In genomic region chr17:31917065-31917529, GRCh38 we compare ENCODE assay signal across 17 cellular contexts. TPM values are rescaled to one million over a fixed set of nuclear protein-coding genes. Genes with fewer than 3 reads are reported as not detected.
DNase-seq lines count a peak whose midpoint lies in the region; ATAC-seq, FAIRE-seq and TF ChIP-seq lines count a peak whose summit lies in the region.
"Had no signal": no experiment of that assay in that cellular context is flagged by ENCODE, and none has a peak within 500 bp of the region (broad histone marks: within the 10 kb centered on the region; RNA-seq: fewer than 3 reads in every experiment).

No MANE protein-coding gene starts in this region.

- H3K79me2 ChIP-seq in HepG2 (ENCODE audit: insufficient read depth, low read length) = no peaks in the 10 kb centered on the region

- H3K9me3 ChIP-seq in right lobe of liver = no peaks in the 10 kb centered on the region
- no peaks in the 10 kb centered on the region for H3K9me3 ChIP-seq in HepG2 (ENCODE audit: low read length)
- H3K9me3 ChIP-seq in BE2C = no peaks in the 10 kb centered on the region

- H3K27me3 ChIP-seq in right lobe of liver (no peaks in the 10 kb centered on the region), HepG2 (ENCODE audit: control insufficient read depth in 1 of 2, insufficient read depth in 2 of 2, low read length in 2 of 2) (no peaks in the 10 kb centered on the region; a peak in 1 of 5 replicates), BE2C (no peaks in the 10 kb centered on the region)
- H3K27me3 ChIP-seq: brain microvascular endothelial cell had no signal

- H4K20me1 ChIP-seq in HepG2 (ENCODE audit: insufficient read depth, low read length) = no peaks in the 10 kb centered on the region

- in situ Hi-C loops in HepG2 (cut with HindIII; ENCODE audit: extremely low pct_ligation_motif_present, low pct_unique_long_range_greater_than_20kb) = no loop called here

- BruUV-seq in HepG2 (replicated peaks; lab: Mats Ljungman, UMichigan) = no TSS peak

- peak in 1 of 3 donors; percentile 29 for DNase-seq in right lobe of liver
- DNase-seq in HepG2 (ENCODE audit: low spot score) = no peak
- peak; percentile 3 for DNase-seq in endothelial cell (ENCODE audit: low spot score)
- DNase-seq in natural killer cell = no peak
- no peak for DNase-seq in SW 1271 (lab: John Stamatoyannopoulos, UW)
- DNase-seq in BE2C = no peak
- DNase-seq in stimulated activated CD4-positive, alpha-beta T cell treated with anti-CD3 and anti-CD28 coated beads, Interleukin-2, amount 100 ng/mL, for 48 hours = no peak
- no peak for DNase-seq in RWPE1 (ENCODE audit: low spot score)
- DNase-seq: activated effector memory CD4-positive, alpha-beta T cell treated with anti-CD3 and anti-CD28 coated beads, Interleukin-2, amount 50 U/mL, for 16 hours; brain microvascular endothelial cell; kidney glomerular epithelial cell; NCI-H2081 treated with DMSO at 0.1 percent for 48 hours; NCI-H748 treated with DMSO at 0.1 percent for 48 hours; substantia nigra had no signal

- POLR2A ChIA-PET in HepG2 (lab: Yijun Ruan, JAX) (no interaction called here), RWPE1 (lab: Yijun Ruan, JAX; ENCODE audit: low non-redundant PET) (no interaction called here)

- no peak for TF ChIP-seq EP300 in HepG2 (IDR thresholded peaks at IDR 0.05; ENCODE audit: low read depth in 2 of 2, low read length in 2 of 2)
- no peak for TF ChIP-seq EP300 in HepG2 (CRISPR knock-in tag; IDR thresholded peaks at IDR 0.05; ENCODE audit: borderline replicate concordance)

- intact Hi-C loops in right lobe of liver (cut with DNase I) = no loop called here
- intact Hi-C loops in HepG2 (cut with micrococcal nuclease; ENCODE audit: unreplicated experiment) = no loop called here
- intact Hi-C loops in natural killer cell (cut with micrococcal nuclease) = no loop called here

- 80% methylated on average over 1 of the region's 45 CpGs for WGBS in right lobe of liver (ENCODE audit: insufficient coverage, low coverage, low lambda C conversion rate, missing lambda C conversion rate)
- WGBS in HepG2 (ENCODE audit: low lambda C conversion rate) = 88% methylated on average over 24 of the region's 45 CpGs

- H3K27me3 Mint-ChIP-seq in endothelial cell (ENCODE audit: unreplicated experiment) = peaks cover 1% of the 10 kb centered on the region
- H3K27me3 Mint-ChIP-seq in natural killer cell (ENCODE audit: low read depth in 2 of 2) = peaks cover 19 to 28% of the 10 kb centered on the region in 2 donors

- H3K4me1 Mint-ChIP-seq in endothelial cell (ENCODE audit: unreplicated experiment) = no peaks in the 10 kb centered on the region
- H3K4me1 Mint-ChIP-seq in natural killer cell = no peaks in the 10 kb centered on the region

- H3K4me2 ChIP-seq in HepG2 (ENCODE audit: low read depth, low read length) = no peak overlapping the region

- no peak overlapping the region for H2AFZ ChIP-seq in HepG2 (ENCODE audit: low read length)

- TF ChIP-seq CTCF in right lobe of liver (IDR thresholded peaks at IDR 0.05) (no peak), HepG2 (CRISPR knock-in tag; IDR thresholded peaks at IDR 0.05) (no peak), endothelial cell (IDR thresholded peaks at IDR 0.05; ENCODE audit: unreplicated experiment) (no peak), natural killer cell (IDR thresholded peaks at IDR 0.05) (no peak), BE2C (IDR thresholded peaks at IDR 0.05; ENCODE audit: low read depth, low read length) (no peak), RWPE1 (conservative IDR thresholded peaks at IDR 0.05; ENCODE audit: low read depth) (no peak)

- ATAC-seq in right lobe of liver (peak; percentile 70 to 84 (median 78)), HepG2 (no peak), natural killer cell (peak in 2 of 3 donors; percentile 57 to 73)

- no peaks in the 10 kb centered on the region for H3K9me3 Mint-ChIP-seq in endothelial cell (ENCODE audit: unreplicated experiment)
- H3K9me3 Mint-ChIP-seq in natural killer cell = no peaks in the 10 kb centered on the region
- H3K9me3 Mint-ChIP-seq: naive thymus-derived CD8-positive, alpha-beta T cell had no signal

- TF ChIP-seq RAD21 in HepG2 (CRISPR knock-in tag; IDR thresholded peaks at IDR 0.05) = no peak

- H3K4me3 ChIP-seq in right lobe of liver (peak overlapping the region in 2 of 3 donors; percentile 16 to 43), HepG2 (replicated peaks in 1 of 3; ENCODE audit: insufficient read depth in 1 of 3, low read depth in 2 of 3, low read length in 3 of 3) (no peak overlapping the region), BE2C (ENCODE audit: low read depth, low read length) (no peak overlapping the region)

- FAIRE-seq in HepG2 (lab: Jason Lieb, UNC) = no peak
- FAIRE-seq: D721Med, HTR-8/SVneo had no signal

- no peaks in the 10 kb centered on the region for H3K36me3 ChIP-seq in right lobe of liver
- no peaks in the 10 kb centered on the region for H3K36me3 ChIP-seq in HepG2 (replicated peaks in 1 of 2; ENCODE audit: control insufficient read depth in 1 of 2, insufficient read depth in 2 of 2, low read length in 2 of 2)
- no peaks in the 10 kb centered on the region for H3K36me3 ChIP-seq in BE2C
- H3K36me3 ChIP-seq: brain microvascular endothelial cell had no signal

- peaks cover 0 to 4% (median 0%) of the 10 kb centered on the region in 4 donors for H3K4me1 ChIP-seq in right lobe of liver
- peaks cover 25% of the 10 kb centered on the region; the same call in 1 of the 2 replicates for H3K4me1 ChIP-seq in HepG2 (ENCODE audit: insufficient read depth, low read length)
- H3K4me1 ChIP-seq in BE2C = no peaks in the 10 kb centered on the region

- no peak overlapping the region for H3K9ac ChIP-seq in HepG2 (ENCODE audit: insufficient read depth, low read depth, low read length)

- no peak overlapping the region for H3K27ac Mint-ChIP-seq in endothelial cell (ENCODE audit: unreplicated experiment)
- H3K27ac Mint-ChIP-seq in natural killer cell = no peak overlapping the region

- H3K27ac ChIP-seq in right lobe of liver (no peak overlapping the region), HepG2 (ENCODE audit: extremely low read length, insufficient read depth, low read length) (no peak overlapping the region), RWPE1 (no peak overlapping the region)
- H3K27ac ChIP-seq: brain microvascular endothelial cell had no signal

- CTCF ChIA-PET in HepG2 (lab: Yijun Ruan, JAX; ENCODE audit: low intra/inter-chr PET ratio, low total read pairs) (no interaction called here), RWPE1 (lab: Yijun Ruan, JAX) (no interaction called here)

- TF ChIP-seq POLR2A in right lobe of liver (IDR thresholded peaks at IDR 0.05) (no peak), HepG2 (IDR thresholded peaks at IDR 0.05; ENCODE audit: insufficient read depth in 1 of 2, low read depth in 2 of 2, low read length in 2 of 2) (no peak)

- H3K4me3 Mint-ChIP-seq in endothelial cell (ENCODE audit: unreplicated experiment) (no peak overlapping the region), natural killer cell (no peak overlapping the region)

- H3K36me3 Mint-ChIP-seq in endothelial cell (ENCODE audit: low read depth, unreplicated experiment) = no peaks in the 10 kb centered on the region
- no peaks in the 10 kb centered on the region for H3K36me3 Mint-ChIP-seq in natural killer cell

RNA-seq across cellular contexts. Expression of gene UTP6, which starts 15.6 kb away (rescaled TPM):
- total RNA-seq in right lobe of liver (10 to 100 TPM; 16.5 to 26.1 (median 22.2) TPM), HepG2 (2016; rRNA removed; fragmentation: Illumina TruSeq; extraction: Trizol) (93.7 and 162 TPM in 2 replicates), endothelial cell (ENCODE audit: unreplicated experiment) (68.1 TPM), natural killer cell (10 to 100 TPM; 38.3 to 52.1 (median 41.0) TPM)
- total RNA-seq in HepG2 (2016; cell fraction: cytosol; rRNA removed; fragmentation: Illumina TruSeq; extraction: Trizol; ENCODE audit: low read depth) = 9.1 and 11.1 TPM in 2 replicates
- 99.4 and 154 TPM in 2 replicates for total RNA-seq in HepG2 (2016; cell fraction: insoluble cytoplasmic fraction; rRNA removed; fragmentation: Illumina TruSeq; extraction: Trizol)
- 18.3 and 28.4 TPM in 2 replicates for total RNA-seq in HepG2 (2016; cell fraction: membrane; rRNA removed; fragmentation: Illumina TruSeq; extraction: Trizol)
- 53.4 and 68.3 TPM in 2 replicates for total RNA-seq in HepG2 (2016; cell fraction: nucleus; rRNA removed; fragmentation: Illumina TruSeq; extraction: Trizol)
- 19.6 and 27.3 TPM in 2 replicates for polyA plus RNA-seq in HepG2 (2011; rRNA removed)
- polyA plus RNA-seq in HepG2 (2011; cell fraction: cytosol; rRNA removed) = 5.3 and 10.8 TPM in 2 replicates
- polyA plus RNA-seq in HepG2 (2011; cell fraction: nucleus; rRNA removed) = 10.4 and 19.6 TPM in 2 replicates
- 55.1 and 58.2 TPM in 2 replicates for polyA plus RNA-seq in HepG2 (2012)
- polyA plus RNA-seq in HepG2 (2016; cell fraction: cytosol; fragmentation: Illumina TruSeq; extraction: Trizol; ENCODE audit: low read depth) = 10.9 and 11.2 TPM in 2 replicates
- 125 and 141 TPM in 2 replicates for polyA plus RNA-seq in HepG2 (2016; cell fraction: insoluble cytoplasmic fraction; fragmentation: Illumina TruSeq; extraction: Trizol; ENCODE audit: low read depth)
- 11.9 and 16.3 TPM in 2 replicates for polyA plus RNA-seq in HepG2 (2016; cell fraction: membrane; fragmentation: Illumina TruSeq; extraction: Trizol; ENCODE audit: low read depth)
- polyA plus RNA-seq in HepG2 (2016; cell fraction: nucleus; fragmentation: Illumina TruSeq; extraction: Trizol; ENCODE audit: insufficient read depth, low read depth) = 109 and 112 TPM in 2 replicates
- 3.3 and 9.7 TPM in 2 replicates for polyA minus RNA-seq in HepG2 (2011; rRNA and poly(A)+ RNA removed; ENCODE audit: low replicate concordance)
- polyA minus RNA-seq in HepG2 (2011; cell fraction: cytosol; rRNA and poly(A)+ RNA removed) = 9.6 and 15.2 TPM in 2 replicates
- polyA minus RNA-seq in HepG2 (2011; cell fraction: nucleus; rRNA and poly(A)+ RNA removed) = 21.0 and 21.1 TPM in 2 replicates
- polyA plus RNA-seq in BE2C (2012; ENCODE audit: insufficient read depth, insufficient read length, low read depth) = 42.1 TPM

RNA-seq across cellular contexts. Expression of gene SUZ12, which starts 19.7 kb away (rescaled TPM):
- total RNA-seq in right lobe of liver (10 to 100 TPM in 4 of 6 experiments, 1 to 10 TPM in 2; 8.0 to 12.1 (median 10.6) TPM), HepG2 (2016; rRNA removed; fragmentation: Illumina TruSeq; extraction: Trizol) (11.7 and 30.2 TPM in 2 replicates), endothelial cell (ENCODE audit: unreplicated experiment) (18.3 TPM), natural killer cell (10 to 100 TPM; 31.5 to 37.0 (median 32.3) TPM)
- 7.4 and 7.7 TPM in 2 replicates for total RNA-seq in HepG2 (2016; cell fraction: cytosol; rRNA removed; fragmentation: Illumina TruSeq; extraction: Trizol; ENCODE audit: low read depth)
- 10.5 and 28.9 TPM in 2 replicates for total RNA-seq in HepG2 (2016; cell fraction: insoluble cytoplasmic fraction; rRNA removed; fragmentation: Illumina TruSeq; extraction: Trizol)
- 16.1 and 17.6 TPM in 2 replicates for total RNA-seq in HepG2 (2016; cell fraction: membrane; rRNA removed; fragmentation: Illumina TruSeq; extraction: Trizol)
- total RNA-seq in HepG2 (2016; cell fraction: nucleus; rRNA removed; fragmentation: Illumina TruSeq; extraction: Trizol) = 22.3 and 24.9 TPM in 2 replicates
- 11.8 and 15.6 TPM in 2 replicates for polyA plus RNA-seq in HepG2 (2011; rRNA removed)
- polyA plus RNA-seq in HepG2 (2011; cell fraction: cytosol; rRNA removed) = 4.5 and 7.2 TPM in 2 replicates
- polyA plus RNA-seq in HepG2 (2011; cell fraction: nucleus; rRNA removed) = 9.8 and 11.1 TPM in 2 replicates
- 16.2 and 20.5 TPM in 2 replicates for polyA plus RNA-seq in HepG2 (2012)
- polyA plus RNA-seq in HepG2 (2016; cell fraction: cytosol; fragmentation: Illumina TruSeq; extraction: Trizol; ENCODE audit: low read depth) = 2.2 and 2.7 TPM in 2 replicates
- polyA plus RNA-seq in HepG2 (2016; cell fraction: insoluble cytoplasmic fraction; fragmentation: Illumina TruSeq; extraction: Trizol; ENCODE audit: low read depth) = 36.4 and 36.6 TPM in 2 replicates
- polyA plus RNA-seq in HepG2 (2016; cell fraction: membrane; fragmentation: Illumina TruSeq; extraction: Trizol; ENCODE audit: low read depth) = 11.8 and 14.7 TPM in 2 replicates
- 36.8 and 40.9 TPM in 2 replicates for polyA plus RNA-seq in HepG2 (2016; cell fraction: nucleus; fragmentation: Illumina TruSeq; extraction: Trizol; ENCODE audit: insufficient read depth, low read depth)
- polyA minus RNA-seq in HepG2 (2011; rRNA and poly(A)+ RNA removed; ENCODE audit: low replicate concordance) = 4.7 and 13.3 TPM in 2 replicates
- 11.4 and 15.0 TPM in 2 replicates for polyA minus RNA-seq in HepG2 (2011; cell fraction: cytosol; rRNA and poly(A)+ RNA removed)
- polyA minus RNA-seq in HepG2 (2011; cell fraction: nucleus; rRNA and poly(A)+ RNA removed) = 18.2 and 20.6 TPM in 2 replicates
- polyA plus RNA-seq in BE2C (2012; ENCODE audit: insufficient read depth, insufficient read length, low read depth) = 10.1 TPM

RNA-seq across cellular contexts. Expression of gene COPRS, which starts 58.1 kb away (rescaled TPM):
- total RNA-seq in right lobe of liver = 10 to 100 TPM; 17.1 to 49.4 (median 24.0) TPM
- total RNA-seq in HepG2 (2016; rRNA removed; fragmentation: Illumina TruSeq; extraction: Trizol) = 93.8 and 98.3 TPM in 2 replicates
- 118 and 126 TPM in 2 replicates for total RNA-seq in HepG2 (2016; cell fraction: cytosol; rRNA removed; fragmentation: Illumina TruSeq; extraction: Trizol; ENCODE audit: low read depth)
- 95.1 and 104 TPM in 2 replicates for total RNA-seq in HepG2 (2016; cell fraction: insoluble cytoplasmic fraction; rRNA removed; fragmentation: Illumina TruSeq; extraction: Trizol)
- 137 and 150 TPM in 2 replicates for total RNA-seq in HepG2 (2016; cell fraction: membrane; rRNA removed; fragmentation: Illumina TruSeq; extraction: Trizol)
- 31.9 and 32.6 TPM in 2 replicates for total RNA-seq in HepG2 (2016; cell fraction: nucleus; rRNA removed; fragmentation: Illumina TruSeq; extraction: Trizol)
- polyA plus RNA-seq in HepG2 (2011; rRNA removed) = 19.5 and 22.7 TPM in 2 replicates
- 26.8 and 28.8 TPM in 2 replicates for polyA plus RNA-seq in HepG2 (2011; cell fraction: cytosol; rRNA removed)
- polyA plus RNA-seq in HepG2 (2011; cell fraction: nucleus; rRNA removed) = 7.9 and 9.7 TPM in 2 replicates
- 30.5 and 39.3 TPM in 2 replicates for polyA plus RNA-seq in HepG2 (2012)
- polyA plus RNA-seq in HepG2 (2016; cell fraction: cytosol; fragmentation: Illumina TruSeq; extraction: Trizol; ENCODE audit: low read depth) = 114 and 127 TPM in 2 replicates
- 98.1 and 98.9 TPM in 2 replicates for polyA plus RNA-seq in HepG2 (2016; cell fraction: insoluble cytoplasmic fraction; fragmentation: Illumina TruSeq; extraction: Trizol; ENCODE audit: low read depth)
- 120 and 125 TPM in 2 replicates for polyA plus RNA-seq in HepG2 (2016; cell fraction: membrane; fragmentation: Illumina TruSeq; extraction: Trizol; ENCODE audit: low read depth)
- 56.8 and 64.5 TPM in 2 replicates for polyA plus RNA-seq in HepG2 (2016; cell fraction: nucleus; fragmentation: Illumina TruSeq; extraction: Trizol; ENCODE audit: insufficient read depth, low read depth)
- polyA minus RNA-seq in HepG2 (2011; rRNA and poly(A)+ RNA removed; ENCODE audit: low replicate concordance) = 14.1 and 34.1 TPM in 2 replicates
- polyA minus RNA-seq in HepG2 (2011; cell fraction: cytosol; rRNA and poly(A)+ RNA removed) = 10.8 and 11.9 TPM in 2 replicates
- 4.9 and 5.5 TPM in 2 replicates for polyA minus RNA-seq in HepG2 (2011; cell fraction: nucleus; rRNA and poly(A)+ RNA removed)
- 22.9 TPM for total RNA-seq in endothelial cell (ENCODE audit: unreplicated experiment)
- total RNA-seq in natural killer cell = 1 to 10 TPM; 3.1 to 4.9 (median 3.4) TPM
- polyA plus RNA-seq in BE2C (2012; ENCODE audit: insufficient read depth, insufficient read length, low read depth) = 14.8 TPM

Comparison
In these comparisons a context has a peak if more than half of its experiments do, and no peak if none do; other contexts are left out.
1. H3K4me3 ChIP-seq: peak in right lobe of liver (2 of 3); none in HepG2 (0 of 3) and BE2C (single experiment).